19 cellular contexts compared by ENCODE assay signal in genomic region chr20:17502105-17502504, GRCh38. TPM values are rescaled to one million over a fixed set of nuclear protein-coding genes. Genes with fewer than 3 reads are reported as not detected.
DNase-seq lines count a peak whose midpoint lies in the region; ATAC-seq, FAIRE-seq and TF ChIP-seq lines count a peak whose summit lies in the region.
"Had no signal": no experiment of that assay in that cellular context is flagged by ENCODE, and none has a peak within 500 bp of the region (broad histone marks: within the 10 kb centered on the region; RNA-seq: fewer than 3 reads in every experiment).

No MANE protein-coding gene starts in this region.

- H3K4me2 ChIP-seq in keratinocyte (ENCODE audit: control insufficient read depth, extremely low read depth, insufficient read depth, low read depth, low read length), result no peak overlapping the region

- H3K27ac ChIP-seq in coronary artery (no peak overlapping the region), keratinocyte (ENCODE audit: control insufficient read depth, insufficient read depth, low read length) (no peak overlapping the region)
- H3K27ac ChIP-seq: BLaER1 treated with 17β-estradiol and CSF1 and Interleukin-3, amounts not matched to agents 10 nM and 100 nM had no signal

- no peak overlapping the region for H3K9ac ChIP-seq in keratinocyte (ENCODE audit: control insufficient read depth, extremely low read depth, insufficient read depth, low read length)
- H3K9ac ChIP-seq: BLaER1 treated with 17β-estradiol and CSF1 and Interleukin-3, amounts not matched to agents 10 nM and 100 nM had no signal

- peak overlapping the region; percentile 21 for H3K4me3 Mint-ChIP-seq in natural killer cell
- no peak overlapping the region for H3K4me3 Mint-ChIP-seq in natural killer cell treated with Interleukin-12 subunit alpha and Interleukin-12 subunit beta and Interleukin-15 and Interleukin-18, amount 100 ng/mL, for 72 hours
- no peak overlapping the region for H3K4me3 Mint-ChIP-seq in type B pancreatic cell

- H3K36me3 Mint-ChIP-seq in natural killer cell (no peaks in the 10 kb centered on the region), type B pancreatic cell (no peaks in the 10 kb centered on the region)
- no peaks in the 10 kb centered on the region for H3K36me3 Mint-ChIP-seq in natural killer cell treated with Interleukin-12 subunit alpha and Interleukin-12 subunit beta and Interleukin-15 and Interleukin-18, amount 100 ng/mL, for 72 hours
- H3K36me3 Mint-ChIP-seq: CD4-positive, CD25-positive, alpha-beta regulatory T cell had no signal

- intact Hi-C loops in natural killer cell (cut with micrococcal nuclease), result loop anchor here (10.0 kb wide), 1 partner anchor 463 kb away; the partner anchor contains the start of genes MGME1 and SNX5

- H3K27me3 ChIP-seq in keratinocyte (ENCODE audit: control insufficient read depth, extremely low read depth, insufficient read depth, low read length), result no peaks in the 10 kb centered on the region
- H3K27me3 ChIP-seq: BLaER1 treated with 17β-estradiol and CSF1 and Interleukin-3, amounts not matched to agents 10 nM and 100 nM had no signal

- DNase-seq in natural killer cell (no peak), coronary artery (ENCODE audit: low spot score) (peak; percentile 45), keratinocyte (ENCODE audit: low read depth, low spot score) (no peak), type B pancreatic cell (ENCODE audit: extremely low spot score, unreplicated experiment) (peak; percentile 6), GM12892 (ENCODE audit: insufficient read length) (no peak), COR-L47 (lab: John Stamatoyannopoulos, UW) (no peak), NK-92 (lab: John Stamatoyannopoulos, UW; ENCODE audit: unreplicated experiment) (no peak)
- no peak for DNase-seq in natural killer cell treated with Interleukin-12 subunit alpha and Interleukin-12 subunit beta and Interleukin-15 and Interleukin-18, amount 100 ng/mL, for 72 hours (ENCODE audit: low spot score)
- DNase-seq: ACHN; Calu3; CD4-positive, CD25-positive, alpha-beta regulatory T cell; DMS 273 treated with DMSO at 0.1 percent for 48 hours; DMS79; GOT3 had no signal

- peaks cover 2% of the 10 kb centered on the region for H3K9me1 ChIP-seq in keratinocyte (ENCODE audit: control insufficient read depth, extremely low read depth, insufficient read depth, low read length)

- H3K4me1 Mint-ChIP-seq in natural killer cell (peaks cover 34 to 38% of the 10 kb centered on the region in 2 donors), type B pancreatic cell (ENCODE audit: unreplicated experiment) (no peaks in the 10 kb centered on the region)
- peaks cover 21 to 28% of the 10 kb centered on the region in 2 donors for H3K4me1 Mint-ChIP-seq in natural killer cell treated with Interleukin-12 subunit alpha and Interleukin-12 subunit beta and Interleukin-15 and Interleukin-18, amount 100 ng/mL, for 72 hours (ENCODE audit: low read depth in 2 of 2)

- TF ChIP-seq POLR2A in GM12892 (IDR thresholded peaks at IDR 0.05; ENCODE audit: low read depth, low read length), result no peak

- H3K9me3 ChIP-seq in keratinocyte (ENCODE audit: control insufficient read depth, low read depth, low read length), result no peaks in the 10 kb centered on the region
- H3K9me3 ChIP-seq: BLaER1 treated with 17β-estradiol and CSF1 and Interleukin-3, amounts not matched to agents 10 nM and 100 nM; HAP-1 had no signal

- H3K36me3 ChIP-seq in keratinocyte (ENCODE audit: control insufficient read depth in 2 of 2, extremely low read depth in 1 of 2, insufficient read depth in 2 of 2, low read length in 2 of 2), result no peaks in the 10 kb centered on the region
- H3K36me3 ChIP-seq: BLaER1 treated with 17β-estradiol and CSF1 and Interleukin-3, amounts not matched to agents 10 nM and 100 nM; HAP-1 had no signal

- H3K9me3 Mint-ChIP-seq in natural killer cell (no peaks in the 10 kb centered on the region), type B pancreatic cell (no peaks in the 10 kb centered on the region)
- no peaks in the 10 kb centered on the region for H3K9me3 Mint-ChIP-seq in natural killer cell treated with Interleukin-12 subunit alpha and Interleukin-12 subunit beta and Interleukin-15 and Interleukin-18, amount 100 ng/mL, for 72 hours

- H3K27ac Mint-ChIP-seq in natural killer cell, result no peak overlapping the region
- H3K27ac Mint-ChIP-seq in natural killer cell treated with Interleukin-12 subunit alpha and Interleukin-12 subunit beta and Interleukin-15 and Interleukin-18, amount 100 ng/mL, for 72 hours, result no peak overlapping the region
- no peak overlapping the region for H3K27ac Mint-ChIP-seq in type B pancreatic cell
- H3K27ac Mint-ChIP-seq: CD4-positive, CD25-positive, alpha-beta regulatory T cell had no signal

- no peaks in the 10 kb centered on the region for H3K27me3 Mint-ChIP-seq in natural killer cell (ENCODE audit: low read depth in 2 of 2)
- no peaks in the 10 kb centered on the region for H3K27me3 Mint-ChIP-seq in natural killer cell treated with Interleukin-12 subunit alpha and Interleukin-12 subunit beta and Interleukin-15 and Interleukin-18, amount 100 ng/mL, for 72 hours
- no peaks in the 10 kb centered on the region for H3K27me3 Mint-ChIP-seq in type B pancreatic cell

- peaks cover 25% of the 10 kb centered on the region for H3K4me1 ChIP-seq in keratinocyte (ENCODE audit: control insufficient read depth, extremely low read depth, insufficient read depth, low read length)

- FAIRE-seq in keratinocyte (lab: Jason Lieb, UNC), result peak; percentile 44
- no peak for FAIRE-seq in GM12892 (lab: Jason Lieb, UNC)
- FAIRE-seq: GM12891, HepG2, HTR-8/SVneo had no signal

- TF ChIP-seq CTCF in natural killer cell (IDR thresholded peaks at IDR 0.05) (no peak), coronary artery (IDR thresholded peaks at IDR 0.05) (no peak), keratinocyte (optimal IDR thresholded peaks at IDR 0.05 in 1 of 3, IDR thresholded peaks at IDR 0.05 in 1 of 3, conservative IDR thresholded peaks at IDR 0.05 in 1 of 3; ENCODE audit: extremely low read depth in 1 of 3, insufficient read depth in 2 of 3, low read length in 3 of 3) (no peak), type B pancreatic cell (conservative IDR thresholded peaks at IDR 0.05) (no peak)

- no peaks in the 10 kb centered on the region for H4K20me1 ChIP-seq in keratinocyte (ENCODE audit: control insufficient read depth, extremely low read depth, insufficient read depth, low read length)
- H4K20me1 ChIP-seq: BLaER1 treated with 17β-estradiol and CSF1 and Interleukin-3, amounts not matched to agents 10 nM and 100 nM had no signal

- no peak for ATAC-seq in natural killer cell
- no peak for ATAC-seq in natural killer cell treated with Interleukin-12 subunit alpha and Interleukin-12 subunit beta and Interleukin-15 and Interleukin-18, amount 100 ng/mL, for 72 hours
- ATAC-seq: HepG2 had no signal

- no peak overlapping the region for H3K4me3 ChIP-seq in coronary artery
- H3K4me3 ChIP-seq in keratinocyte (ENCODE audit: control insufficient read depth in 2 of 3, extremely low read depth in 1 of 3, insufficient read depth in 2 of 3, low read depth in 1 of 3, low read length in 3 of 3), result no peak overlapping the region
- H3K4me3 ChIP-seq: BLaER1 treated with 17β-estradiol and CSF1 and Interleukin-3, amounts not matched to agents 10 nM and 100 nM; HAP-1 had no signal

- H3K79me2 ChIP-seq in keratinocyte (ENCODE audit: control insufficient read depth, insufficient read depth, low read length), result no peaks in the 10 kb centered on the region

- dilution Hi-C loops in keratinocyte (cut with MboI; ENCODE audit: extremely low pct_ligation_motif_present, low sequenced_read_pairs), result no loop called here

- no peak overlapping the region for H2AFZ ChIP-seq in keratinocyte (ENCODE audit: control insufficient read depth, low read length)

RNA-seq across cellular contexts. Expression of gene BFSP1, which starts 29.1 kb away (rescaled TPM):
- total RNA-seq in natural killer cell (1 to 10 TPM; 2.7 to 7.3 (median 3.7) TPM), type B pancreatic cell (ENCODE audit: low replicate concordance) (1.8 and 1.9 TPM in 2 replicates)
- under 1 TPM; 0.14 to 0.20 TPM for total RNA-seq in natural killer cell treated with Interleukin-12 subunit alpha and Interleukin-12 subunit beta and Interleukin-15 and Interleukin-18, amount 100 ng/mL, for 72 hours
- 1.8 to 2.2 TPM (median 2.2 TPM) in 3 replicates for polyA plus RNA-seq in keratinocyte
- polyA plus RNA-seq in keratinocyte (2011; ENCODE audit: low read depth), result 2.8 TPM
- 2.5 and 2.9 TPM in 2 replicates for polyA plus RNA-seq in keratinocyte (2011; cell fraction: cytosol; rRNA removed)
- 1.9 and 2.0 TPM in 2 replicates for polyA plus RNA-seq in keratinocyte (2011; cell fraction: nucleus; rRNA removed)
- polyA plus RNA-seq in keratinocyte (2012; ENCODE audit: low replicate concordance), result 2.2 and 2.7 TPM in 2 replicates
- 1.1 to 1.8 TPM (median 1.4 TPM) in 3 replicates for polyA minus RNA-seq in keratinocyte
- polyA minus RNA-seq in keratinocyte (2011; cell fraction: cytosol; rRNA and poly(A)+ RNA removed), result 4.4 TPM
- polyA minus RNA-seq in keratinocyte (2011; cell fraction: nucleus; rRNA and poly(A)+ RNA removed), result 2.7 TPM in 1 of 2 replicates, not detected in the other
- polyA plus RNA-seq in GM12892 (2012; ENCODE audit: missing spikeins), result not detected

Comparison
In these comparisons a context has a peak if more than half of its experiments do, and no peak if none do; other contexts are left out.
1. DNase-seq: peak in coronary artery (single experiment) and type B pancreatic cell (single experiment); none in natural killer cell (single experiment), natural killer cell treated with Interleukin-12 subunit alpha and Interleukin-12 subunit beta and Interleukin-15 and Interleukin-18, amount 100 ng/mL, for 72 hours (single experiment), keratinocyte (single experiment), GM12892 (single experiment), COR-L47 (single experiment) and NK-92 (single experiment).